In the genomic region with DNA sequence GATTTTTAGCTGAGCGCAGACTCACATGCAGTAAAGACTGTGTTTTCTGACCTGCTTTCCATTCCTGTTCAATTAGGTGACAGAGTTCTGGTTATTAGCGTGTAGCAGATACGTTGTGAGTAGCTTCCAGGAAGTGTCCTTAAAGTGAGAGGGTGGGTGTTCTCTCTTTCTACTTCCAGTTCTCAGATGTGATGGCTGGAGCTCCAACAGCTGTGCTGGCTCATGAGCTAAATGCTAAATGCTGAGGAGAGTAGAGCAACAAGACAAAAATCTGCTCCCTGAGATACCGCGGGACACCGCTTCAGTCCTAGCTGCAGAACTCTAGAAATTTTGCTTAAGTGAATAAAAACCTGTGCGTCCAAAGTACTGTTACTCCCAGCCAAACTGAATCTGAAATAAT, we compare ENCODE assay signal across 1 cellular context.
TF ChIP-seq lines count a peak whose summit lies in the region.

No MANE protein-coding gene starts in this region.

TF ChIP-seq in H1, 55 proteins besides CTCF, POLR2A, EP300 and RAD21:
- no peak for TF ChIP-seq SIN3A (conservative IDR thresholded peaks at IDR 0.05 in 1 of 2, IDR thresholded peaks at IDR 0.05 in 1 of 2; ENCODE audit: low read depth in 1 of 2, low read length in 2 of 2)
- no peak for TF ChIP-seq TCF12 (IDR thresholded peaks at IDR 0.05; ENCODE audit: low read depth, low read length)
- no peak for TF ChIP-seq HDAC2 (IDR thresholded peaks at IDR 0.05; ENCODE audit: borderline replicate concordance in 1 of 2, low read depth in 2 of 2, low read length in 2 of 2)
- TF ChIP-seq CHD2 (IDR thresholded peaks at IDR 0.05; ENCODE audit: low read length), result no peak
- no peak for TF ChIP-seq KDM1A (IDR thresholded peaks at IDR 0.05; ENCODE audit: borderline replicate concordance, low read length)
- no peak for TF ChIP-seq JUN (IDR thresholded peaks at IDR 0.05; ENCODE audit: low read depth, low read length)
- TF ChIP-seq, protein P1, sequence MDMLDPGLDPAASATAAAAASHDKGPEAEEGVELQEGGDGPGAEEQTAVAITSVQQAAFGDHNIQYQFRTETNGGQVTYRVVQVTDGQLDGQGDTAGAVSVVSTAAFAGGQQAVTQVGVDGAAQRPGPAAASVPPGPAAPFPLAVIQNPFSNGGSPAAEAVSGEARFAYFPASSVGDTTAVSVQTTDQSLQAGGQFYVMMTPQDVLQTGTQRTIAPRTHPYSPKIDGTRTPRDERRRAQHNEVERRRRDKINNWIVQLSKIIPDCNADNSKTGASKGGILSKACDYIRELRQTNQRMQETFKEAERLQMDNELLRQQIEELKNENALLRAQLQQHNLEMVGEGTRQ (IDR thresholded peaks at IDR 0.05; ENCODE audit: low read length), result no peak
- TF ChIP-seq HDAC6 (IDR thresholded peaks at IDR 0.05; ENCODE audit: low read depth, low read length), result no peak
- no peak for TF ChIP-seq CEBPB (IDR thresholded peaks at IDR 0.05; ENCODE audit: low read depth, low read length)
- no peak for TF ChIP-seq PHF8 (conservative IDR thresholded peaks at IDR 0.05; ENCODE audit: low read depth, low read length)
- TF ChIP-seq CBX8 (IDR thresholded peaks at IDR 0.05; ENCODE audit: borderline replicate concordance, low read depth, low read length), result no peak
- TF ChIP-seq EGR1 (IDR thresholded peaks at IDR 0.05; ENCODE audit: borderline replicate concordance, low read depth, low read length), result no peak
- TF ChIP-seq SP4 (IDR thresholded peaks at IDR 0.05; ENCODE audit: low read length), result no peak
- no peak for TF ChIP-seq RBBP5 (IDR thresholded peaks at IDR 0.05; ENCODE audit: borderline replicate concordance, low read depth, low read length)
- no peak for TF ChIP-seq EZH2 (IDR thresholded peaks at IDR 0.05; ENCODE audit: low read depth, low read length, severe bottlenecking)
- TF ChIP-seq GABPA (IDR thresholded peaks at IDR 0.05; ENCODE audit: borderline replicate concordance, insufficient read depth, low read length), result no peak
- no peak for TF ChIP-seq FOSL1 (IDR thresholded peaks at IDR 0.05; ENCODE audit: insufficient read depth, low read depth, low read length)
- TF ChIP-seq MAFK (IDR thresholded peaks at IDR 0.05; ENCODE audit: low read depth, low read length), result no peak
